In the genomic region with DNA sequence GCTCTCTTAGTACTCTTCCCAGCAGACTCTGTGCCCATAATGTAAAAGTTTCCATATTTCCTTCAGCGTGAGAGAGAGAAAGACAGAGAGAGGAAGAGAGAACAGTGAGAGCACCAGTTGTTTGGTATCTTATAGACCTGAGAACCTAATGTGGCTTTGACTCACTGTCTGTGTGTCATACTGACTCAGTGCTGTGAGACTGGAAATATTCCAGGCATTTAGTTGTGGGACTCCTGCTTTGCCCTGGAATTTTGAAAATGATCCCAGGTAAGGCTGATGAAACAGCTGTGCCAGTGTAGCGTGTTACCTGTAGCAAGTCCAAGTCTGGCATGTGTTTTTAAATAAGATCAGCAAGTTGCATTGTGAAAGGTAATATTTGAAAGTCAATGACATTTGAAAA, we compare ENCODE assay signal across 14 cellular contexts.
DNase-seq lines count a peak whose midpoint lies in the region; ATAC-seq and TF ChIP-seq lines count a peak whose summit lies in the region.
"Had no signal": no experiment of that assay in that cellular context is flagged by ENCODE, and none has a peak within 500 bp of the region (broad histone marks: within the 10 kb centered on the region; RNA-seq: fewer than 3 reads in every experiment).

No MANE protein-coding gene starts in this region.

- intact Hi-C loops in testis (cut with DNase I; ENCODE audit: low total_unique reads), result no loop called here
- intact Hi-C loops in activated T-helper 1 cell treated with anti-CD3 and anti-CD28 coated beads, Interleukin-12 subunit alpha, Interleukin-12 subunit beta, Interleukin-2, Interleukin-4 antibody, amounts not matched to agents 30 ng/mL and 10 ng/mL and 1 ng/mL, durations not matched to agents 14 hours and 24 hours and 36 hours (cut with micrococcal nuclease), result no loop called here

- H3K9me3 Mint-ChIP-seq in HFFc6, result peaks cover 4% of the 10 kb centered on the region; the same call in 1 of the 2 replicates
- no peaks in the 10 kb centered on the region for H3K9me3 Mint-ChIP-seq in activated T-helper 1 cell treated with anti-CD3 and anti-CD28 coated beads, Interleukin-12 subunit alpha, Interleukin-12 subunit beta, Interleukin-2, Interleukin-4 antibody, amounts not matched to agents 30 ng/mL and 10 ng/mL and 1 ng/mL, durations not matched to agents 14 hours and 24 hours and 36 hours
- H3K9me3 Mint-ChIP-seq in stimulated activated naive CD8-positive, alpha-beta T cell treated with anti-CD3 and anti-CD28 coated beads, Interleukin-15, amount 100 ng/mL, for 72 hours, result peaks cover 0 to 10% of the 10 kb centered on the region in 2 donors
- H3K9me3 Mint-ChIP-seq: neural progenitor cell had no signal

- no peaks in the 10 kb centered on the region for H3K27me3 ChIP-seq in testis
- H3K27me3 ChIP-seq: neural progenitor cell had no signal

- peak; percentile 38 for DNase-seq in HFFc6
- peak; percentile 55 to 64 for DNase-seq in SW 1271 (lab: John Stamatoyannopoulos, UW)
- peak; percentile 3 for DNase-seq in hepatic stellate cell (ENCODE audit: low spot score)
- DNase-seq in testis, result no peak
- no peak for DNase-seq in retina
- DNase-seq in activated T-helper 1 cell treated with anti-CD3 and anti-CD28 coated beads, Interleukin-12 subunit alpha, Interleukin-12 subunit beta, Interleukin-2, Interleukin-4 antibody, amounts not matched to agents 30 ng/mL and 10 ng/mL and 1 ng/mL, durations not matched to agents 14 hours and 24 hours and 36 hours (ENCODE audit: low spot score), result no peak
- DNase-seq in stimulated activated naive CD8-positive, alpha-beta T cell treated with anti-CD3 and anti-CD28 coated beads, Interleukin-15, amount 100 ng/mL, for 72 hours, result no peak
- DNase-seq: activated CD4-positive, CD25-positive, alpha-beta regulatory T cell; activated T-cell treated with anti-CD3 and anti-CD28 coated beads, Interleukin-2, amount 50 U/mL, for 72 hours; kidney; SIG-M5; stimulated activated CD4-positive, alpha-beta T cell treated with anti-CD3 and anti-CD28 coated beads, Interleukin-1b, Interleukin-23, amount 100 ng/mL, for 48 hours had no signal

- TF ChIP-seq CTCF in HFFc6 (IDR thresholded peaks at IDR 0.05) (no peak), testis (IDR thresholded peaks at IDR 0.05) (no peak)

- H3K9me3 ChIP-seq in testis, result no peaks in the 10 kb centered on the region

- WGBS in testis, 2 donors, result 64 to 87% methylated on average over 2 of the region's 2 CpGs

- H3K27me3 Mint-ChIP-seq in HFFc6 (ENCODE audit: insufficient read depth), result no peaks in the 10 kb centered on the region
- no peaks in the 10 kb centered on the region for H3K27me3 Mint-ChIP-seq in activated T-helper 1 cell treated with anti-CD3 and anti-CD28 coated beads, Interleukin-12 subunit alpha, Interleukin-12 subunit beta, Interleukin-2, Interleukin-4 antibody, amounts not matched to agents 30 ng/mL and 10 ng/mL and 1 ng/mL, durations not matched to agents 14 hours and 24 hours and 36 hours (ENCODE audit: insufficient read depth)
- H3K27me3 Mint-ChIP-seq in stimulated activated naive CD8-positive, alpha-beta T cell treated with anti-CD3 and anti-CD28 coated beads, Interleukin-15, amount 100 ng/mL, for 72 hours, result no peaks in the 10 kb centered on the region
- H3K27me3 Mint-ChIP-seq: stimulated activated naive CD8-positive, alpha-beta T cell treated with anti-CD3 and anti-CD28 coated beads, Interleukin-15, Interleukin-2, amounts not matched to agents 100 ng/mL and 50 ng/mL, for 24 hours had no signal

- H3K4me1 Mint-ChIP-seq in HFFc6 (ENCODE audit: low read depth), result peaks cover 5% of the 10 kb centered on the region; the same call in 1 of the 2 replicates
- no peaks in the 10 kb centered on the region for H3K4me1 Mint-ChIP-seq in activated T-helper 1 cell treated with anti-CD3 and anti-CD28 coated beads, Interleukin-12 subunit alpha, Interleukin-12 subunit beta, Interleukin-2, Interleukin-4 antibody, amounts not matched to agents 30 ng/mL and 10 ng/mL and 1 ng/mL, durations not matched to agents 14 hours and 24 hours and 36 hours (ENCODE audit: low read depth)
- no peaks in the 10 kb centered on the region for H3K4me1 Mint-ChIP-seq in stimulated activated naive CD8-positive, alpha-beta T cell treated with anti-CD3 and anti-CD28 coated beads, Interleukin-15, amount 100 ng/mL, for 72 hours
- H3K4me1 Mint-ChIP-seq: neural progenitor cell had no signal

- H3K27ac Mint-ChIP-seq in HFFc6, result no peak overlapping the region; the same call in 1 of the 2 replicates
- no peak overlapping the region for H3K27ac Mint-ChIP-seq in activated T-helper 1 cell treated with anti-CD3 and anti-CD28 coated beads, Interleukin-12 subunit alpha, Interleukin-12 subunit beta, Interleukin-2, Interleukin-4 antibody, amounts not matched to agents 30 ng/mL and 10 ng/mL and 1 ng/mL, durations not matched to agents 14 hours and 24 hours and 36 hours
- no peak overlapping the region for H3K27ac Mint-ChIP-seq in stimulated activated naive CD8-positive, alpha-beta T cell treated with anti-CD3 and anti-CD28 coated beads, Interleukin-15, amount 100 ng/mL, for 72 hours
- H3K27ac Mint-ChIP-seq: activated T-cell treated with anti-CD3 and anti-CD28 coated beads, Interleukin-2, amount 50 U/mL, for 72 hours; neural progenitor cell; stimulated activated naive CD8-positive, alpha-beta T cell treated with anti-CD3 and anti-CD28 coated beads, Interleukin-15, Interleukin-2, amounts not matched to agents 100 ng/mL and 50 ng/mL, for 24 hours had no signal

- ATAC-seq in stimulated activated naive CD8-positive, alpha-beta T cell treated with anti-CD3 and anti-CD28 coated beads, Interleukin-15, amount 100 ng/mL, for 72 hours, result no peak
- ATAC-seq: activated T-cell treated with anti-CD3 and anti-CD28 coated beads, Interleukin-2, amount 50 U/mL, for 72 hours had no signal

- TF ChIP-seq POLR2A in testis (IDR thresholded peaks at IDR 0.05), result no peak

- no peaks in the 10 kb centered on the region for H3K36me3 ChIP-seq in testis (ENCODE audit: low read depth, missing control alignments)
- H3K36me3 ChIP-seq: neural progenitor cell had no signal

- H3K27ac ChIP-seq in testis, result peak overlapping the region; percentile 63 to 82
- H3K27ac ChIP-seq: neural progenitor cell had no signal

- no peaks in the 10 kb centered on the region for H3K36me3 Mint-ChIP-seq in HFFc6 (ENCODE audit: low read depth)
- H3K36me3 Mint-ChIP-seq in activated T-helper 1 cell treated with anti-CD3 and anti-CD28 coated beads, Interleukin-12 subunit alpha, Interleukin-12 subunit beta, Interleukin-2, Interleukin-4 antibody, amounts not matched to agents 30 ng/mL and 10 ng/mL and 1 ng/mL, durations not matched to agents 14 hours and 24 hours and 36 hours (ENCODE audit: low read depth), result no peaks in the 10 kb centered on the region
- H3K36me3 Mint-ChIP-seq: neural progenitor cell had no signal

- H3K4me3 ChIP-seq in testis, result no peak overlapping the region
- H3K4me3 ChIP-seq: neural progenitor cell had no signal

- H3K4me1 ChIP-seq in testis, result peaks cover 8% of the 10 kb centered on the region
- H3K4me1 ChIP-seq: neural progenitor cell had no signal

- H3K4me3 Mint-ChIP-seq in HFFc6, result no peak overlapping the region; the same call in 1 of the 2 replicates
- no peak overlapping the region for H3K4me3 Mint-ChIP-seq in activated T-helper 1 cell treated with anti-CD3 and anti-CD28 coated beads, Interleukin-12 subunit alpha, Interleukin-12 subunit beta, Interleukin-2, Interleukin-4 antibody, amounts not matched to agents 30 ng/mL and 10 ng/mL and 1 ng/mL, durations not matched to agents 14 hours and 24 hours and 36 hours
- H3K4me3 Mint-ChIP-seq in stimulated activated naive CD8-positive, alpha-beta T cell treated with anti-CD3 and anti-CD28 coated beads, Interleukin-15, amount 100 ng/mL, for 72 hours, result no peak overlapping the region
- H3K4me3 Mint-ChIP-seq: activated T-cell treated with anti-CD3 and anti-CD28 coated beads, Interleukin-2, amount 50 U/mL, for 72 hours; neural progenitor cell; stimulated activated naive CD8-positive, alpha-beta T cell treated with anti-CD3 and anti-CD28 coated beads, Interleukin-15, Interleukin-2, amounts not matched to agents 100 ng/mL and 50 ng/mL, for 24 hours had no signal

Comparison
In these comparisons a context has a peak if more than half of its experiments do, and no peak if none do; other contexts are left out.
1. DNase-seq: peak in HFFc6 (single experiment), SW 1271 (2 of 2) and hepatic stellate cell (single experiment); none in testis (single experiment), retina (single experiment), activated T-helper 1 cell treated with anti-CD3 and anti-CD28 coated beads, Interleukin-12 subunit alpha, Interleukin-12 subunit beta, Interleukin-2, Interleukin-4 antibody, amounts not matched to agents 30 ng/mL and 10 ng/mL and 1 ng/mL, durations not matched to agents 14 hours and 24 hours and 36 hours (single experiment) and stimulated activated naive CD8-positive, alpha-beta T cell treated with anti-CD3 and anti-CD28 coated beads, Interleukin-15, amount 100 ng/mL, for 72 hours (0 of 2).